Comparison of ENCODE assay signal across 12 cellular contexts in genomic region chr1:205293350-205294074, GRCh38. TPM values are rescaled to one million over a fixed set of nuclear protein-coding genes. Genes with fewer than 3 reads are reported as not detected.
A peak's percentile ranks its signal among the peaks of the same experiment; 100 is the strongest.
DNase-seq lines count a peak whose midpoint lies in the region; ATAC-seq and TF ChIP-seq lines count a peak whose summit lies in the region.
"Had no signal": no experiment of that assay in that cellular context is flagged by ENCODE, and none has a peak within 500 bp of the region (broad histone marks: within the 10 kb centered on the region; RNA-seq: fewer than 3 reads in every experiment).

No MANE protein-coding gene starts in this region.

- no peaks in the 10 kb centered on the region for H3K36me3 ChIP-seq in iPS-18a (ENCODE audit: control insufficient read depth, low read depth, low read length)
- no peaks in the 10 kb centered on the region for H3K36me3 ChIP-seq in psoas muscle (ENCODE audit: insufficient read depth in 1 of 2, low read depth in 1 of 2)
- no peaks in the 10 kb centered on the region for H3K36me3 ChIP-seq in MM.1S (replicated peaks; ENCODE audit: insufficient read depth, low read length)
- no peaks in the 10 kb centered on the region for H3K36me3 ChIP-seq in CD8-positive, alpha-beta memory T cell (ENCODE audit: insufficient read depth, low read length)

- peak overlapping the region; percentile 88 for H3K14ac ChIP-seq in H9 (ENCODE audit: insufficient read depth, low read length)

- no peaks in the 10 kb centered on the region for H3K79me2 ChIP-seq in H9 (ENCODE audit: insufficient read depth, low read length)
- H3K79me2 ChIP-seq in MM.1S (ENCODE audit: low read length): no peaks in the 10 kb centered on the region

- no peaks in the 10 kb centered on the region for H3K9me2 ChIP-seq in MM.1S (replicated peaks; ENCODE audit: insufficient read depth, low read length)

- H3F3A ChIP-seq in MM.1S (ENCODE audit: insufficient read depth, low read length): peaks cover 1% of the 10 kb centered on the region; the same call in 1 of the 2 replicates

- TF ChIP-seq CTCF in H9 (conservative IDR thresholded peaks at IDR 0.05) (no peak), WTC11 (IDR thresholded peaks at IDR 0.05) (no peak), psoas muscle (IDR thresholded peaks at IDR 0.05) (no peak), MM.1S (IDR thresholded peaks at IDR 0.05; ENCODE audit: low read length) (no peak), foreskin fibroblast (IDR thresholded peaks at IDR 0.05; ENCODE audit: low read depth, low read length) (no peak)

- peak overlapping the region; percentile 96 for H3K27ac ChIP-seq in H9 (ENCODE audit: insufficient read length, low read depth, low read length)
- peak overlapping the region; percentile 83 for H3K27ac ChIP-seq in iPS-18a (ENCODE audit: low read length)
- peak overlapping the region; percentile 15 for H3K27ac ChIP-seq in psoas muscle
- no peak overlapping the region for H3K27ac ChIP-seq in MM.1S (ENCODE audit: low read length)
- H3K27ac ChIP-seq in CD8-positive, alpha-beta memory T cell (ENCODE audit: low read depth, low read length): no peak overlapping the region

- DNase-seq in H9 (peak; percentile 27), WTC11 (ENCODE audit: low spot score) (no peak), psoas muscle (no peak), MM.1S (no peak), foreskin fibroblast (no peak)
- no peak for DNase-seq in activated naive CD8-positive, alpha-beta T cell treated with anti-CD3 and anti-CD28 coated beads for 36 hours
- no peak for DNase-seq in CD8-positive, alpha-beta memory T cell
- DNase-seq: activated naive CD4-positive, alpha-beta T cell treated with anti-CD3 and anti-CD28 coated beads for 36 hours; natural killer cell; NCI-H1092 treated with DMSO at 0.1 percent for 48 hours; NK-92 treated with Interleukin-12 subunit alpha and Interleukin-12 subunit beta, amount 100 ng/mL, for 24 hours had no signal

- peak overlapping the region; percentile 24 for H3T11ph ChIP-seq in H9 (ENCODE audit: low read length)

- H3K27me3 ChIP-seq in H9 (ENCODE audit: insufficient read depth, low read length) (no peaks in the 10 kb centered on the region), iPS-18a (ENCODE audit: control insufficient read depth, insufficient read depth, low read length) (no peaks in the 10 kb centered on the region), psoas muscle (ENCODE audit: insufficient read depth in 3 of 3, low read length in 2 of 3) (no peaks in the 10 kb centered on the region), MM.1S (replicated peaks; ENCODE audit: insufficient read depth, low read length) (no peaks in the 10 kb centered on the region)
- no peaks in the 10 kb centered on the region for H3K27me3 ChIP-seq in CD8-positive, alpha-beta memory T cell (ENCODE audit: insufficient read depth, low read length, poor library complexity, severe bottlenecking)

- H4K5ac ChIP-seq in H9 (ENCODE audit: insufficient read length, low read depth, low read length): peak overlapping the region; percentile 88

- peak overlapping the region; percentile 92 for H3K18ac ChIP-seq in H9 (ENCODE audit: insufficient read length, low read depth, low read length)

- H3K4me1 ChIP-seq in H9 (ENCODE audit: insufficient read depth, low read length): peaks cover 15% of the 10 kb centered on the region
- H3K4me1 ChIP-seq in iPS-18a (ENCODE audit: control insufficient read depth, low read depth, low read length): peaks cover 34% of the 10 kb centered on the region
- peaks cover 9% of the 10 kb centered on the region for H3K4me1 ChIP-seq in psoas muscle
- peaks cover 15% of the 10 kb centered on the region for H3K4me1 ChIP-seq in MM.1S (ENCODE audit: low read length)
- H3K4me1 ChIP-seq in CD8-positive, alpha-beta memory T cell (ENCODE audit: insufficient read depth, low read length): peaks cover 57% of the 10 kb centered on the region

- H2BK120ac ChIP-seq in H9 (ENCODE audit: low read depth, low read length, poor library complexity, severe bottlenecking): peak overlapping the region; percentile 71

- H3K4me2 ChIP-seq in H9 (ENCODE audit: insufficient read depth, insufficient read length, low read length) (no peak overlapping the region), MM.1S (ENCODE audit: low read depth, low read length) (no peak overlapping the region)

- peak overlapping the region; percentile 59 for H2BK12ac ChIP-seq in H9 (ENCODE audit: insufficient read length, low read depth, low read length)

- H3K4me3 ChIP-seq in iPS-18a (ENCODE audit: low read length) (no peak overlapping the region), psoas muscle (no peak overlapping the region), MM.1S (ENCODE audit: low read length) (no peak overlapping the region), foreskin fibroblast (ENCODE audit: low read depth in 1 of 2, low read length in 2 of 2) (no peak overlapping the region)
- no peak overlapping the region for H3K4me3 ChIP-seq in CD8-positive, alpha-beta memory T cell (ENCODE audit: low read length)

- H3K27me3 Mint-ChIP-seq in H9 (ENCODE audit: low read depth): no peaks in the 10 kb centered on the region
- H3K27me3 Mint-ChIP-seq in WTC11 (ENCODE audit: low read depth): no peaks in the 10 kb centered on the region; the same call in 1 of the 2 replicates
- H3K27me3 Mint-ChIP-seq in activated naive CD8-positive, alpha-beta T cell treated with anti-CD3 and anti-CD28 coated beads for 36 hours: no peaks in the 10 kb centered on the region
- no peaks in the 10 kb centered on the region for H3K27me3 Mint-ChIP-seq in CD8-positive, alpha-beta memory T cell

- H3K9me3 Mint-ChIP-seq in H9 (no peaks in the 10 kb centered on the region), WTC11 (no peaks in the 10 kb centered on the region)
- no peaks in the 10 kb centered on the region for H3K9me3 Mint-ChIP-seq in activated naive CD8-positive, alpha-beta T cell treated with anti-CD3 and anti-CD28 coated beads for 36 hours
- H3K9me3 Mint-ChIP-seq in CD8-positive, alpha-beta memory T cell: no peaks in the 10 kb centered on the region
- H3K9me3 Mint-ChIP-seq: activated naive CD4-positive, alpha-beta T cell treated with anti-CD3 and anti-CD28 coated beads for 36 hours; natural killer cell had no signal

- H2BK15ac ChIP-seq in H9 (ENCODE audit: low read depth, low read length): no peak overlapping the region

- no peaks in the 10 kb centered on the region; a peak in 1 of 7 replicates for H3K36me3 Mint-ChIP-seq in H9 (ENCODE audit: insufficient read depth in 1 of 3, low read depth in 3 of 3)
- H3K36me3 Mint-ChIP-seq in WTC11: no peaks in the 10 kb centered on the region
- no peaks in the 10 kb centered on the region for H3K36me3 Mint-ChIP-seq in activated naive CD8-positive, alpha-beta T cell treated with anti-CD3 and anti-CD28 coated beads for 36 hours
- no peaks in the 10 kb centered on the region for H3K36me3 Mint-ChIP-seq in CD8-positive, alpha-beta memory T cell
- H3K36me3 Mint-ChIP-seq: natural killer cell had no signal

- H3K27ac Mint-ChIP-seq in H9 (peak overlapping the region; percentile 96 to 100 (median 97); a peak in 6 of 7 replicates), WTC11 (peak overlapping the region; percentile 100)
- H3K27ac Mint-ChIP-seq in activated naive CD8-positive, alpha-beta T cell treated with anti-CD3 and anti-CD28 coated beads for 36 hours: no peak overlapping the region
- peak overlapping the region in 3 of 8 donors; percentile 9 to 14 (median 11) for H3K27ac Mint-ChIP-seq in CD8-positive, alpha-beta memory T cell
- H3K27ac Mint-ChIP-seq: activated naive CD4-positive, alpha-beta T cell treated with anti-CD3 and anti-CD28 coated beads for 36 hours had no signal

- no peaks in the 10 kb centered on the region for H3K79me1 ChIP-seq in H9 (ENCODE audit: insufficient read depth, low read depth, low read length, poor library complexity, severe bottlenecking)

- peak overlapping the region; percentile 88 for H3K4ac ChIP-seq in H9 (ENCODE audit: low read depth, low read length)

- H2AFZ ChIP-seq in H9 (ENCODE audit: low read length): no peak overlapping the region
- no peak overlapping the region for H2AFZ ChIP-seq in MM.1S (ENCODE audit: low read length)

- H4K91ac ChIP-seq in H9 (ENCODE audit: insufficient read length, low read depth, low read length): peak overlapping the region; percentile 87

- CTCF ChIA-PET in WTC11 (lab: Charles Lee): interaction anchor here (1.0 to 2.7 kb wide), 10 partner anchors 9 to 192 kb away, joined by 3 to 25 read pairs (median 6); no protein-coding TSS in a partner anchor
- CTCF ChIA-PET in CD8-positive, alpha-beta memory T cell (lab: Charles Lee): interaction anchor here (1.0 to 5.1 kb wide), 5 partner anchors 10 to 70 kb away, joined by 3 to 45 read pairs (median 3); partner anchors contain the start of gene NUAK2

- no peak overlapping the region for H3K56ac ChIP-seq in H9 (ENCODE audit: insufficient read length, low read depth, low read length)

- no peaks in the 10 kb centered on the region for H3K23me2 ChIP-seq in H9 (ENCODE audit: insufficient read length, low read depth, low read length, poor library complexity, severe bottlenecking)

- H3K9me3 ChIP-seq in H9 (ENCODE audit: control insufficient read depth, low read depth, low read length) (no peaks in the 10 kb centered on the region), iPS-18a (ENCODE audit: control insufficient read depth, low read depth, low read length) (no peaks in the 10 kb centered on the region), psoas muscle (no peaks in the 10 kb centered on the region), MM.1S (replicated peaks; ENCODE audit: insufficient read depth, low read length) (no peaks in the 10 kb centered on the region)
- no peaks in the 10 kb centered on the region for H3K9me3 ChIP-seq in CD8-positive, alpha-beta memory T cell (ENCODE audit: low read length)

- peak overlapping the region; percentile 64 for H2BK5ac ChIP-seq in H9 (ENCODE audit: insufficient read length, low read length)

- H3K9ac ChIP-seq in H9 (ENCODE audit: extremely low read depth, insufficient read length, low read length) (no peak overlapping the region), iPS-18a (ENCODE audit: low read length) (peak overlapping the region; percentile 59), MM.1S (ENCODE audit: low read length) (no peak overlapping the region)

- intact Hi-C loops in psoas muscle (cut with DNase I): no loop called here

- H4K20me1 ChIP-seq in H9 (ENCODE audit: control insufficient read depth, insufficient read depth, insufficient read length) (no peaks in the 10 kb centered on the region), MM.1S (ENCODE audit: insufficient read depth, low read length) (no peaks in the 10 kb centered on the region)

- H3K23ac ChIP-seq in H9 (ENCODE audit: insufficient read length, low read depth, low read length): no peak overlapping the region

- whole genome bisulfite sequencing in H9 (ENCODE audit: extremely low coverage, insufficient read length, low lambda C conversion rate): no CpG with 5 or more reads among the region's 10 CpGs
- 93 to 96% (median 95%) methylated on average over 10 of the region's 10 CpGs for WGBS in psoas muscle, 3 donors

- peak overlapping the region; percentile 38 for H2AK5ac ChIP-seq in H9 (ENCODE audit: insufficient read length, low read length)

- H3K4me1 Mint-ChIP-seq in H9 (peaks cover 45 to 53% of the 10 kb centered on the region in 2 experiments), WTC11 (peaks cover 52% of the 10 kb centered on the region)
- H3K4me1 Mint-ChIP-seq in activated naive CD8-positive, alpha-beta T cell treated with anti-CD3 and anti-CD28 coated beads for 36 hours: peaks cover 53% of the 10 kb centered on the region
- peaks cover 55 to 85% (median 73%) of the 10 kb centered on the region in 3 donors for H3K4me1 Mint-ChIP-seq in CD8-positive, alpha-beta memory T cell

- POLR2A ChIA-PET in WTC11 (lab: Charles Lee): interaction anchor here (1.2 to 3.4 kb wide), 7 partner anchors 9 to 31 kb away, joined by 5 to 33 read pairs (median 7); partner anchors contain the start of gene NUAK2
- POLR2A ChIA-PET in CD8-positive, alpha-beta memory T cell (lab: Charles Lee): interaction anchor here (0.9 kb wide), 1 partner anchor 8 kb away, joined by 3 read pairs; no protein-coding TSS in a partner anchor

- H2BK20ac ChIP-seq in H9 (ENCODE audit: low read depth, low read length, poor library complexity, severe bottlenecking): no peak overlapping the region

- no peak for ATAC-seq in WTC11
- no peak for ATAC-seq in psoas muscle
- ATAC-seq: natural killer cell had no signal

- peak overlapping the region; percentile 24 for H4K8ac ChIP-seq in H9 (replicated peaks; ENCODE audit: insufficient read length, low read depth, low read length)

- 0 out of 5 replicates have a peak overlapping the region, but pooled peaks of 1 of the 2 experiments have one; percentile 54 for H3K4me3 Mint-ChIP-seq in H9
- H3K4me3 Mint-ChIP-seq in WTC11: no peak overlapping the region
- H3K4me3 Mint-ChIP-seq in activated naive CD8-positive, alpha-beta T cell treated with anti-CD3 and anti-CD28 coated beads for 36 hours: no peak overlapping the region
- H3K4me3 Mint-ChIP-seq in CD8-positive, alpha-beta memory T cell: no peak overlapping the region
- H3K4me3 Mint-ChIP-seq: activated naive CD4-positive, alpha-beta T cell treated with anti-CD3 and anti-CD28 coated beads for 36 hours; natural killer cell had no signal

RNA-seq across cellular contexts. Expression of gene NUAK2, which starts 28.0 kb away (rescaled TPM):
- total RNA-seq in H9 (2021) (15.4 and 15.5 TPM in 2 replicates), WTC11 (2021) (8.7 to 10.8 TPM (median 10.8 TPM) in 3 replicates), psoas muscle (1 to 10 TPM in 3 of 4 donors, under 1 TPM in 1; 0.55 to 1.3 (median 1.2) TPM)
- polyA plus RNA-seq in psoas muscle: under 1 TPM; 0.20 to 0.48 (median 0.22) TPM
- 1 to 10 TPM; 1.7 to 2.0 TPM for total RNA-seq in activated naive CD8-positive, alpha-beta T cell treated with anti-CD3 and anti-CD28 coated beads for 36 hours
- 1 to 10 TPM; 4.5 to 4.7 TPM for total RNA-seq in CD8-positive, alpha-beta memory T cell
- polyA plus RNA-seq in CD8-positive, alpha-beta memory T cell: 32.1 TPM

Comparison
In these comparisons a context has a peak if more than half of its experiments do, and no peak if none do; other contexts are left out.
1. H3K27ac ChIP-seq: peak in H9 (single experiment), iPS-18a (single experiment) and psoas muscle (single experiment); none in MM.1S (single experiment) and CD8-positive, alpha-beta memory T cell (single experiment).